Comparison of ENCODE assay signal across 2 cellular contexts in genomic region chr4:26418850-26419249, GRCh38.
TF ChIP-seq lines count a peak whose summit lies in the region.

No MANE protein-coding gene starts in this region.

TF ChIP-seq in IMR-90, 13 proteins besides CTCF, POLR2A, EP300 and RAD21:
- no peak for TF ChIP-seq MAZ (IDR thresholded peaks at IDR 0.05; ENCODE audit: borderline replicate concordance, low read depth, low read length)
- no peak for TF ChIP-seq BHLHE40 (IDR thresholded peaks at IDR 0.05; ENCODE audit: low read depth, low read length)
- no peak for TF ChIP-seq RFX5 (IDR thresholded peaks at IDR 0.05; ENCODE audit: low read depth, low read length)
- no peak for TF ChIP-seq SMC3 (IDR thresholded peaks at IDR 0.05; ENCODE audit: low read depth, low read length)
- TF ChIP-seq USF2 (IDR thresholded peaks at IDR 0.05; ENCODE audit: low read depth, low read length), result no peak
- no peak for TF ChIP-seq MXI1 (IDR thresholded peaks at IDR 0.05; ENCODE audit: borderline replicate concordance, low read depth, low read length)
- no peak for TF ChIP-seq CEBPB (IDR thresholded peaks at IDR 0.05; ENCODE audit: low read depth, low read length)
- no peak for TF ChIP-seq RCOR1 (IDR thresholded peaks at IDR 0.05; ENCODE audit: insufficient replicate concordance, low read length)
- no peak for TF ChIP-seq CHD1 (IDR thresholded peaks at IDR 0.05; ENCODE audit: low read depth, low read length)
- TF ChIP-seq NFE2L2 (IDR thresholded peaks at IDR 0.05; ENCODE audit: low read depth, low read length), result no peak
- TF ChIP-seq ELK1 (IDR thresholded peaks at IDR 0.05; ENCODE audit: borderline replicate concordance, low read depth, low read length), result no peak
- no peak for TF ChIP-seq FOS (IDR thresholded peaks at IDR 0.05; ENCODE audit: low read depth, low read length)
TF ChIP-seq in IMR-90: peak in this region for 0.

TF ChIP-seq in H1, 55 proteins besides CTCF, POLR2A, EP300 and RAD21:
- TF ChIP-seq ASH2L (IDR thresholded peaks at IDR 0.05; ENCODE audit: low read length), result no peak
- no peak for TF ChIP-seq EZH2 (IDR thresholded peaks at IDR 0.05; ENCODE audit: low read depth, low read length, severe bottlenecking)
- no peak for TF ChIP-seq RNF2 (IDR thresholded peaks at IDR 0.05; ENCODE audit: borderline replicate concordance, low read depth, low read length, missing control alignments, poor library complexity, severe bottlenecking)
- TF ChIP-seq FOSL1 (IDR thresholded peaks at IDR 0.05; ENCODE audit: insufficient read depth, low read depth, low read length), result no peak
- no peak for TF ChIP-seq USF2 (IDR thresholded peaks at IDR 0.05; ENCODE audit: low read length)
- TF ChIP-seq SIN3A (conservative IDR thresholded peaks at IDR 0.05 in 1 of 2, IDR thresholded peaks at IDR 0.05 in 1 of 2; ENCODE audit: low read depth in 1 of 2, low read length in 2 of 2), result no peak
- no peak for TF ChIP-seq BACH1 (IDR thresholded peaks at IDR 0.05; ENCODE audit: low read length)
- TF ChIP-seq YY1 (IDR thresholded peaks at IDR 0.05; ENCODE audit: low read depth, low read length), result no peak
- TF ChIP-seq CHD7 (IDR thresholded peaks at IDR 0.05; ENCODE audit: insufficient replicate concordance, low read length), result no peak
- TF ChIP-seq JUN (IDR thresholded peaks at IDR 0.05; ENCODE audit: low read depth, low read length), result no peak
- TF ChIP-seq TAF1 (IDR thresholded peaks at IDR 0.05; ENCODE audit: low read depth, low read length), result no peak
- no peak for TF ChIP-seq TBP (IDR thresholded peaks at IDR 0.05; ENCODE audit: low read depth, low read length)
- TF ChIP-seq CREB1 (IDR thresholded peaks at IDR 0.05), result no peak
- TF ChIP-seq HDAC2 (IDR thresholded peaks at IDR 0.05; ENCODE audit: borderline replicate concordance in 1 of 2, low read depth in 2 of 2, low read length in 2 of 2), result no peak
- TF ChIP-seq CBX5 (IDR thresholded peaks at IDR 0.05; ENCODE audit: low read depth, low read length), result no peak
- no peak for TF ChIP-seq RXRA (IDR thresholded peaks at IDR 0.05; ENCODE audit: insufficient read depth, low read depth, low read length)
- no peak for TF ChIP-seq CBX8 (IDR thresholded peaks at IDR 0.05; ENCODE audit: borderline replicate concordance, low read depth, low read length)
- TF ChIP-seq SRF (IDR thresholded peaks at IDR 0.05; ENCODE audit: low read depth, low read length), result no peak
TF ChIP-seq in H1: peak in this region for 0.
